Comparison of ENCODE assay signal across 21 cellular contexts in genomic region chr6:160987265-160987664, GRCh38. TPM values are rescaled to one million over a fixed set of nuclear protein-coding genes. Genes with fewer than 3 reads are reported as not detected.
DNase-seq lines count a peak whose midpoint lies in the region; ATAC-seq, FAIRE-seq and TF ChIP-seq lines count a peak whose summit lies in the region.
"Had no signal": no experiment of that assay in that cellular context is flagged by ENCODE, and none has a peak within 500 bp of the region (broad histone marks: within the 10 kb centered on the region; RNA-seq: fewer than 3 reads in every experiment).

No MANE protein-coding gene starts in this region.

- BruUV-seq in GM12878 (replicated peaks; lab: Mats Ljungman, UMichigan), result no TSS peak

- H2AFZ ChIP-seq in GM12878 (ENCODE audit: control insufficient read depth, low read depth, low read length) (peak overlapping the region; percentile 17; the same call in 1 of the 2 replicates), MM.1S (ENCODE audit: low read length) (no peak overlapping the region)
- H2AFZ ChIP-seq: GM23248 had no signal

- in situ Hi-C loops in GM12878 (cut with MboI), result no loop called here

- SMC1A ChIA-PET in GM12878 (lab: Charles Lee; ENCODE audit: uncharacterized antibody, unreplicated experiment), result interaction anchor here (0.9 kb wide), 1 partner anchor 21 kb away, joined by 3 read pairs; no protein-coding TSS in a partner anchor

- H3K4me2 ChIP-seq in GM12878 (ENCODE audit: control insufficient read depth, insufficient read depth) (no peak overlapping the region), MM.1S (ENCODE audit: low read depth, low read length) (no peak overlapping the region)
- H3K4me2 ChIP-seq: BLaER1 had no signal

- H3K9ac ChIP-seq in GM12878 (ENCODE audit: control insufficient read depth, insufficient read depth, low read length) (no peak overlapping the region), MM.1S (ENCODE audit: low read length) (no peak overlapping the region)
- H3K9ac ChIP-seq: BLaER1, GM23248 had no signal

- no peak for TF ChIP-seq RAD21 in GM12878 (IDR thresholded peaks at IDR 0.05; ENCODE audit: insufficient read depth, low read depth, low read length)

- WGBS in GM12878 (ENCODE audit: insufficient coverage, insufficient replicate concordance, low lambda C conversion rate, missing lambda C conversion rate), result 7% methylated on average over 3 of the region's 3 CpGs
- 78% methylated on average over 3 of the region's 3 CpGs for WGBS in esophagus muscularis mucosa
- WGBS in right cardiac atrium, result 71% methylated on average over 3 of the region's 3 CpGs

- RAD21 ChIA-PET in GM12878 (lab: Charles Lee; ENCODE audit: unreplicated experiment), result no interaction called here

- ATAC-seq in GM12878, result no peak
- ATAC-seq in upper lobe of right lung, result no peak
- ATAC-seq in right cardiac atrium, result no peak
- no peak for ATAC-seq in GM21825 (IDR thresholded peaks at IDR 0.05; ENCODE audit: unreplicated experiment)
- ATAC-seq: CD8-positive, alpha-beta T cell had no signal

- H3K27me3 ChIP-seq in GM12878 (replicated peaks in 1 of 2; ENCODE audit: control insufficient read depth in 2 of 2, insufficient read depth in 2 of 2, low read length in 1 of 2) (no peaks in the 10 kb centered on the region), esophagus muscularis mucosa (peaks cover 0 to 6% (median 0%) of the 10 kb centered on the region in 4 donors), upper lobe of right lung (no peaks in the 10 kb centered on the region), right cardiac atrium (ENCODE audit: control insufficient read depth, insufficient read depth) (no peaks in the 10 kb centered on the region), MM.1S (replicated peaks; ENCODE audit: insufficient read depth, low read length) (no peaks in the 10 kb centered on the region)
- H3K27me3 ChIP-seq: BLaER1 had no signal

- CTCF ChIA-PET in HEK293 (lab: Yijun Ruan, JAX) (no interaction called here), GM12878 (lab: Yijun Ruan, JAX) (interaction anchor here (1.1 kb wide), 1 partner anchor 56 kb away, joined by 4 read pairs; no protein-coding TSS in a partner anchor)

- DNase-seq in NCI-H2171 (lab: John Stamatoyannopoulos, UW) (peak; percentile 7), GM12878 (ENCODE audit: low read depth, low spot score) (no peak), esophagus muscularis mucosa (ENCODE audit: extremely low spot score) (peak; percentile 17), upper lobe of right lung (no peak), right cardiac atrium (no peak), MM.1S (no peak)
- DNase-seq: Caco-2; CD4-positive, CD25-positive, alpha-beta regulatory T cell; CD8-positive, alpha-beta T cell; DMS53; DMS79 treated with DMSO at 0.1 percent for 48 hours; GF-D8; GM23248; H7; HCEC 1CT had no signal

- no peaks in the 10 kb centered on the region for H3K9me3 ChIP-seq in HEK293 (ENCODE audit: control insufficient read depth, insufficient read depth, low read depth, low read length)
- peaks cover 12% of the 10 kb centered on the region; the same call in 2 of the 3 replicates for H3K9me3 ChIP-seq in GM12878 (replicated peaks; ENCODE audit: control insufficient read depth, insufficient read depth, low read length)
- no peaks in the 10 kb centered on the region for H3K9me3 ChIP-seq in esophagus muscularis mucosa
- H3K9me3 ChIP-seq in upper lobe of right lung, result no peaks in the 10 kb centered on the region
- no peaks in the 10 kb centered on the region for H3K9me3 ChIP-seq in right cardiac atrium (ENCODE audit: control insufficient read depth, low read length)
- H3K9me3 ChIP-seq in MM.1S (replicated peaks; ENCODE audit: insufficient read depth, low read length), result no peaks in the 10 kb centered on the region

- H3K36me3 ChIP-seq in HEK293 (ENCODE audit: control insufficient read depth in 2 of 2, insufficient read depth in 1 of 2, low read length in 2 of 2), result no peaks in the 10 kb centered on the region
- H3K36me3 ChIP-seq in GM12878 (ENCODE audit: control insufficient read depth in 2 of 2, insufficient read depth in 2 of 2, low read length in 1 of 2), result no peaks in the 10 kb centered on the region
- no peaks in the 10 kb centered on the region for H3K36me3 ChIP-seq in esophagus muscularis mucosa
- H3K36me3 ChIP-seq in upper lobe of right lung, result no peaks in the 10 kb centered on the region
- no peaks in the 10 kb centered on the region for H3K36me3 ChIP-seq in MM.1S (replicated peaks; ENCODE audit: insufficient read depth, low read length)

- intact Hi-C loops in GM12878 (cut with micrococcal nuclease; ENCODE audit: unreplicated experiment) (no loop called here), esophagus muscularis mucosa (cut with DNase I) (no loop called here), upper lobe of right lung (cut with DNase I) (no loop called here), right cardiac atrium (cut with DNase I) (no loop called here)

- TF ChIP-seq CTCF in HEK293 (tag by site-specific recombination; IDR thresholded peaks at IDR 0.05) (no peak), GM12878 (IDR thresholded peaks at IDR 0.05 in 2 of 3, conservative IDR thresholded peaks at IDR 0.05 in 1 of 3; ENCODE audit: control insufficient read depth in 2 of 3, extremely low read depth in 1 of 3, insufficient read depth in 1 of 3, low read depth in 3 of 3, low read length in 3 of 3) (no peak), esophagus muscularis mucosa (IDR thresholded peaks at IDR 0.05) (no peak), upper lobe of right lung (IDR thresholded peaks at IDR 0.05) (no peak), MM.1S (IDR thresholded peaks at IDR 0.05; ENCODE audit: low read length) (no peak)

- TF ChIP-seq EP300 in GM12878 (IDR thresholded peaks at IDR 0.05; ENCODE audit: borderline replicate concordance in 1 of 2, control insufficient read depth in 1 of 2, low read depth in 2 of 2, low read length in 2 of 2), result no peak
- no peak for TF ChIP-seq EP300 in esophagus muscularis mucosa (IDR thresholded peaks at IDR 0.05)

- no peaks in the 10 kb centered on the region for H3K9me2 ChIP-seq in MM.1S (replicated peaks; ENCODE audit: insufficient read depth, low read length)

- H3K4me1 ChIP-seq in HEK293 (ENCODE audit: control insufficient read depth, insufficient read depth, low read length) (no peaks in the 10 kb centered on the region), GM12878 (ENCODE audit: control insufficient read depth, insufficient read depth, low read length) (no peaks in the 10 kb centered on the region), esophagus muscularis mucosa (peaks cover 0 to 7% (median 2%) of the 10 kb centered on the region in 4 donors), upper lobe of right lung (peaks cover 4% of the 10 kb centered on the region), right cardiac atrium (ENCODE audit: control insufficient read depth, insufficient read depth, low read length) (no peaks in the 10 kb centered on the region), MM.1S (ENCODE audit: low read length) (no peaks in the 10 kb centered on the region)
- H3K4me1 ChIP-seq: Caco-2 had no signal

- TF ChIP-seq POLR2A in GM12878 (IDR thresholded peaks at IDR 0.05; ENCODE audit: low read depth, low read length) (no peak), esophagus muscularis mucosa (IDR thresholded peaks at IDR 0.05; ENCODE audit: low read depth) (no peak)

- POLR2A ChIA-PET in HEK293 (lab: Yijun Ruan, JAX) (no interaction called here), GM12878 (lab: Charles Lee) (no interaction called here)

- no peak for FAIRE-seq in GM12878 (lab: Jason Lieb, UNC)
- FAIRE-seq: GM12892, H1 had no signal

- H4K20me1 ChIP-seq in GM12878 (ENCODE audit: control insufficient read depth, insufficient read depth), result no peaks in the 10 kb centered on the region
- no peaks in the 10 kb centered on the region for H4K20me1 ChIP-seq in MM.1S (ENCODE audit: insufficient read depth, low read length)
- H4K20me1 ChIP-seq: BLaER1 had no signal

- H3F3A ChIP-seq in MM.1S (ENCODE audit: insufficient read depth, low read length), result peaks cover 1% of the 10 kb centered on the region; the same call in 1 of the 2 replicates

- peaks cover 10% of the 10 kb centered on the region for H3K79me2 ChIP-seq in GM12878 (ENCODE audit: control insufficient read depth, insufficient read depth, low read length)
- peaks cover 6% of the 10 kb centered on the region for H3K79me2 ChIP-seq in MM.1S (ENCODE audit: low read length)

- no peak overlapping the region for H3K4me3 ChIP-seq in HEK293 (ENCODE audit: low read depth, low read length)
- no peak overlapping the region for H3K4me3 ChIP-seq in GM12878
- H3K4me3 ChIP-seq in esophagus muscularis mucosa, result no peak overlapping the region
- H3K4me3 ChIP-seq in upper lobe of right lung, result no peak overlapping the region
- no peak overlapping the region for H3K4me3 ChIP-seq in right cardiac atrium (ENCODE audit: low read length)
- no peak overlapping the region for H3K4me3 ChIP-seq in MM.1S (ENCODE audit: low read length)
- H3K4me3 ChIP-seq: BLaER1, GM23248 had no signal

- H3K27ac ChIP-seq in HEK293 (ENCODE audit: extremely low read depth, low read depth, low read length) (no peak overlapping the region), GM12878 (ENCODE audit: control insufficient read depth, insufficient read depth) (no peak overlapping the region), esophagus muscularis mucosa (replicated peaks in 1 of 4) (no peak overlapping the region), upper lobe of right lung (no peak overlapping the region), right cardiac atrium (ENCODE audit: low read length) (no peak overlapping the region), MM.1S (ENCODE audit: low read length) (no peak overlapping the region)
- H3K27ac ChIP-seq: BLaER1, C4-2B, GM23248 had no signal

TF ChIP-seq in GM12878, 131 proteins besides CTCF, POLR2A, EP300 and RAD21 (continues in another document):
- TF ChIP-seq ZNF217 (IDR thresholded peaks at IDR 0.05), result no peak

RNA-seq across cellular contexts. Expression of gene MAP3K4, which starts 4.3 kb away (rescaled TPM):
- 154 and 168 TPM in 2 replicates for total RNA-seq in GM12878 (2013; cell fraction: nucleolus; rRNA removed)
- 28.0 and 35.7 TPM in 2 replicates for total RNA-seq in GM12878 (2014; rRNA removed)
- 30.9 and 33.4 TPM in 2 replicates for total RNA-seq in GM12878 (2014; rRNA removed; fragmentation: Illumina TruSeq; extraction: Trizol)
- 42.8 and 44.5 TPM in 2 replicates for total RNA-seq in GM12878 (2021)
- polyA plus RNA-seq in GM12878 (2011; ENCODE audit: low read depth), result 21.1 TPM
- polyA plus RNA-seq in GM12878 (2011; rRNA removed), result 28.3 and 30.3 TPM in 2 replicates
- polyA plus RNA-seq in GM12878 (2011; cell fraction: cytosol; rRNA removed), result 17.1 and 18.2 TPM in 2 replicates
- 70.7 and 74.8 TPM in 2 replicates for polyA plus RNA-seq in GM12878 (2011; cell fraction: nucleus; rRNA removed)
- polyA plus RNA-seq in GM12878 (2012), result 22.7 and 25.9 TPM in 2 replicates
- 26.2 and 31.9 TPM in 2 replicates for polyA plus RNA-seq in GM12878 (2014; fragmentation: Illumina TruSeq; extraction: Trizol)
- 10 to 100 TPM; 14.0 to 15.8 TPM for polyA plus RNA-seq in GM12878 (2014; fragmentation: Nextera tagmentation; extraction: Ambion mirVana)
- 20.0 and 24.4 TPM in 2 replicates for polyA plus RNA-seq in GM12878 (2014; rRNA removed)
- 10 to 100 TPM; 19.7 to 19.8 TPM for polyA plus RNA-seq in GM12878 (2016; fragmentation: Nextera tagmentation; extraction: Ambion mirVana)
- 35.0 and 44.7 TPM in 2 replicates for polyA minus RNA-seq in GM12878 (2011; rRNA and poly(A)+ RNA removed)
- polyA minus RNA-seq in GM12878 (2011; cell fraction: cytosol; rRNA and poly(A)+ RNA removed), result 9.2 and 17.6 TPM in 2 replicates
- 53.7 and 88.4 TPM in 2 replicates for polyA minus RNA-seq in GM12878 (2011; cell fraction: nucleus; rRNA and poly(A)+ RNA removed)
- 10 to 100 TPM; 17.9 to 22.8 (median 21.5) TPM for total RNA-seq in esophagus muscularis mucosa
- 47.7 TPM for total RNA-seq in upper lobe of right lung
- 10 to 100 TPM; 28.0 to 42.3 (median 33.7) TPM for total RNA-seq in right cardiac atrium
- polyA plus RNA-seq in right cardiac atrium, result 11.8 TPM

Comparison
In these comparisons a context has a peak if more than half of its experiments do, and no peak if none do; other contexts are left out.
1. DNase-seq: peak in NCI-H2171 (single experiment) and esophagus muscularis mucosa (single experiment); none in GM12878 (single experiment), upper lobe of right lung (single experiment), right cardiac atrium (0 of 3) and MM.1S (single experiment).